Comparison of ENCODE assay signal across 8 cellular contexts in the genomic region with DNA sequence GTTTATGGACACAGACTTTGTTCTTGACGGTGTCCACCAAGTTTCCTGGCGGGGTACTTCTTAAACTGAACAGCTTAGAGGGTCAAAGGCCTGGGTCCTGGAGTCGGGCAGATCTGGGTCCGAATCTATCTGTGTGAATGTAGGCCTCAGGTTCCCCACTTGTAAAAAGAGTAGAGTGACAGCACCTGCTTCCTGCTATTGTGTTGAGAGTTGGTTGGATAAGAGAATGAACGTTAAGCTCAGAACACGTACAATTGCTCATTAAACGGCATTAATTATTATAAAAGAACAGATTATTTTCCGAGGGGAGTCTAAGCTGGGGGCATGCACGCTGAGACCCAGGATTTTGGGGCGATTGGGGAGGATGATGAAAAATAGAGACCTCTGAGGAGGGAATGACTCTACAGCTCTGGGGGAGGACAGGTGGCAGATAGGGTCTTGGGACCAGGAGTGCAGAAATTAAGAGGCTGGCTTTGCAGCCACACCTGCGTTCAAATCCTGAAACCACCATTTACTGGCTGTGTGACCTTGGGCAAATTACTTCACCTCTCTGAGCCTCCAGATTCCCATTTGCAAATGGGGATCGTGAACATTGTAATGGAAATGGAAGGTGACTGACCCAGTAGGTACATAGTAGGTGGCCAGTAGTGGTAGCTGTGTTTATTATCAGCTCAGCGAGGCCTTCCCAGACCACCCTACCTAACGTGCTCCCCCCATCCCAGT. TPM values are rescaled to one million over a fixed set of nuclear protein-coding genes. Genes with fewer than 3 reads are reported as not detected.
A peak's percentile ranks its signal among the peaks of the same experiment; 100 is the strongest.
DNase-seq lines count a peak whose midpoint lies in the region; ATAC-seq, FAIRE-seq and TF ChIP-seq lines count a peak whose summit lies in the region.

No MANE protein-coding gene starts in this region.

- FAIRE-seq in bronchial epithelial cell (lab: Jason Lieb, UNC): no peak

- no peak for TF ChIP-seq POLR2A in erythroblast (IDR thresholded peaks at IDR 0.05; ENCODE audit: low read length)

- no TSS peak for BruUV-seq in A673 (replicated peaks; lab: Mats Ljungman, UMichigan)

- H3K9me3 ChIP-seq in A673 (ENCODE audit: low read depth, low read length, poor library complexity, severe bottlenecking) (no peaks in the 10 kb centered on the region), mucosa of stomach (ENCODE audit: control insufficient read depth, low read length) (no peaks in the 10 kb centered on the region)

- CTCF ChIA-PET in A673 (lab: Charles Lee): no interaction called here

- no peak for TF ChIP-seq CTCF in A673 (conservative IDR thresholded peaks at IDR 0.05; ENCODE audit: low read depth, low read length)
- TF ChIP-seq CTCF in bronchial epithelial cell (IDR thresholded peaks at IDR 0.05; ENCODE audit: insufficient read depth, low read length, severe bottlenecking): no peak
- TF ChIP-seq CTCF in foreskin keratinocyte (conservative IDR thresholded peaks at IDR 0.05): no peak

- H3K27me3 ChIP-seq in A673 (replicated peaks; ENCODE audit: insufficient read depth, low read depth, low read length, poor library complexity): no peaks in the 10 kb centered on the region
- H3K27me3 ChIP-seq in bronchial epithelial cell (ENCODE audit: control insufficient read depth, insufficient read depth, low read length): no peaks in the 10 kb centered on the region
- no peaks in the 10 kb centered on the region for H3K27me3 ChIP-seq in mucosa of stomach (ENCODE audit: control insufficient read depth, insufficient read depth, low read length)
- H3K27me3 ChIP-seq in foreskin keratinocyte: no peaks in the 10 kb centered on the region

- H3K4me1 ChIP-seq in A673 (ENCODE audit: insufficient read depth, low read length, poor library complexity, severe bottlenecking) (peaks cover 30% of the 10 kb centered on the region), mucosa of stomach (ENCODE audit: control insufficient read depth, insufficient read depth, low read length) (peaks cover 36% of the 10 kb centered on the region), foreskin keratinocyte (peaks cover 17% of the 10 kb centered on the region)

- intact Hi-C loops in A673 (cut with micrococcal nuclease; ENCODE audit: unreplicated experiment): no loop called here

- ATAC-seq in foreskin keratinocyte (no peak), HG03196 (IDR thresholded peaks at IDR 0.05; ENCODE audit: unreplicated experiment) (no peak)

- H3K36me3 ChIP-seq in A673 (ENCODE audit: insufficient read depth, low read length, poor library complexity, severe bottlenecking) (no peaks in the 10 kb centered on the region), bronchial epithelial cell (ENCODE audit: control insufficient read depth, insufficient read depth, low read length) (no peaks in the 10 kb centered on the region), mucosa of stomach (ENCODE audit: control insufficient read depth, insufficient read depth, low read length) (no peaks in the 10 kb centered on the region)

- POLR2A ChIA-PET in A673 (lab: Charles Lee; ENCODE audit: low non-redundant PET): no interaction called here

- H3K9ac ChIP-seq in mucosa of stomach (ENCODE audit: low read length): peak overlapping the region; percentile 80

- H3K4me3 ChIP-seq in A673 (ENCODE audit: low read depth, low read length, poor library complexity, severe bottlenecking): peak overlapping the region; percentile 91
- peak overlapping the region; percentile 86 for H3K4me3 ChIP-seq in bronchial epithelial cell (ENCODE audit: low read depth, low read length)
- peak overlapping the region; percentile 78 for H3K4me3 ChIP-seq in mucosa of stomach (ENCODE audit: low read length)

- H3K27ac ChIP-seq in A673 (ENCODE audit: low read depth, low read length, poor library complexity, severe bottlenecking): peak overlapping the region; percentile 61
- H3K27ac ChIP-seq in foreskin keratinocyte: no peak overlapping the region

- DNase-seq in A673 (ENCODE audit: low spot score) (no peak), HT-29 (ENCODE audit: low spot score) (peak; percentile 11), bronchial epithelial cell (ENCODE audit: low read depth) (no peak), mucosa of gallbladder (ENCODE audit: low spot score) (no peak), erythroblast (lab: John Stamatoyannopoulos, UW) (no peak), foreskin keratinocyte (no peak)

RNA-seq across cellular contexts. Expression of a gene that starts 0.9 kb away (rescaled TPM):
- total RNA-seq in A673 (2021): 21.3 and 23.4 TPM in 2 replicates
- 12.7 and 13.5 TPM in 2 replicates for total RNA-seq in HT-29 (2014; rRNA removed; shearing (Covaris generic))
- 13.8 and 15.8 TPM in 2 replicates for total RNA-seq in bronchial epithelial cell
- total RNA-seq in mucosa of gallbladder: 27.6 TPM
- 21.0 and 22.0 TPM in 2 replicates for total RNA-seq in foreskin keratinocyte
- 11.4 and 12.0 TPM in 2 replicates for polyA plus RNA-seq in foreskin keratinocyte

RNA-seq across cellular contexts. Expression of a gene that starts 3.0 kb away (rescaled TPM):
- total RNA-seq in A673 (2021) (30.7 and 31.6 TPM in 2 replicates), bronchial epithelial cell (46.2 and 47.9 TPM in 2 replicates), mucosa of gallbladder (41.3 TPM), foreskin keratinocyte (42.8 and 45.1 TPM in 2 replicates)
- total RNA-seq in HT-29 (2014; rRNA removed; shearing (Covaris generic)): 47.7 and 54.8 TPM in 2 replicates
- 40.4 and 43.1 TPM in 2 replicates for polyA plus RNA-seq in foreskin keratinocyte
